9 cellular contexts compared by ENCODE assay signal in the genomic region with DNA sequence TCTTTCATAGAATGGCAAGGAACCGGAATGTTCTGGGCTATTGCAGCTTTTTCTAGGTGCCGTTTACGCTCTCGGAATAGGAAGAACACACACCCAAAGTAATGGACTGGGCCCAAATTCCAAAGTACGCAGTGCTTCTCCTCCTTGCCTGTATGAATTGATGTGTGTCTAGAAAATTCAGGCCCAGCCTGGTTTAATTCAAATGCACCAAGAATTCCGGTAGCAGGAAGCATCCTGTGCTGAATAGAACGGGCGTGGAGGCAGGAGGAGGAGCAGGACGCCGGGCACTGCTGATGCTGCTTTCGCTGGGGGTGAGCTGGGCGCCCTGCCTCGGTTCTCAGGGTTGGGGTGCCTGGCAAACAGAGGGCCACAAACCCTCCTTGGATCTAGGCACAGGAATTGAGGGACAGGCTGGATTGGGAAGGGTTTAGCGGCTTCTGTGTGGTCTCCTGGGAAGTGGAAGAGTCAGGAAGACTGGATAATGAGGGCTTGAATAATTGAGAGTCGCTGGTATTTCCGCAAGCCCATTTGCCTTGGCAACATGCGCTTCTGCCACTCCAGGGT. TPM values are rescaled to one million over a fixed set of nuclear protein-coding genes. Genes with fewer than 3 reads are reported as not detected.
A peak's percentile ranks its signal among the peaks of the same experiment; 100 is the strongest.
DNase-seq lines count a peak whose midpoint lies in the region; ATAC-seq and TF ChIP-seq lines count a peak whose summit lies in the region.
"Had no signal": no experiment of that assay in that cellular context is flagged by ENCODE, and none has a peak within 500 bp of the region (broad histone marks: within the 10 kb centered on the region; RNA-seq: fewer than 3 reads in every experiment).

No MANE protein-coding gene starts in this region.

- ATAC-seq in IMR-90 (ENCODE audit: low read depth): no peak
- no peak for ATAC-seq in HG03039 (IDR thresholded peaks at IDR 0.05; ENCODE audit: unreplicated experiment)
- ATAC-seq: HCT116 had no signal

- H3K27me3 ChIP-seq in BLaER1 treated with 17β-estradiol and CSF1 and Interleukin-3, amounts not matched to agents 10 nM and 100 nM: peaks cover 0 to 51% (median 39%) of the 10 kb centered on the region in 11 experiments; a peak in 20 of 22 replicates
- H3K27me3 ChIP-seq in IMR-90 (ENCODE audit: control insufficient read depth, insufficient read depth, low read length) (no peaks in the 10 kb centered on the region), neutrophil (peaks cover 38% of the 10 kb centered on the region)

- H3K36me3 Mint-ChIP-seq in chondrocyte (ENCODE audit: low read depth): no peaks in the 10 kb centered on the region

- H3K9me3 Mint-ChIP-seq in chondrocyte (ENCODE audit: low read depth): no peaks in the 10 kb centered on the region

- DNase-seq in IMR-90: no peak
- DNase-seq in chondrocyte (ENCODE audit: low spot score): no peak
- no peak for DNase-seq in Kasumi-1 (lab: John Stamatoyannopoulos, UW)
- DNase-seq in NCI-H1092 (lab: John Stamatoyannopoulos, UW): no peak
- no peak for DNase-seq in germinal center (ENCODE audit: low spot score)

- peak overlapping the region; percentile 51 to 94 (median 83) for H3K27ac ChIP-seq in BLaER1 treated with 17β-estradiol and CSF1 and Interleukin-3, amounts not matched to agents 10 nM and 100 nM
- no peak overlapping the region for H3K27ac ChIP-seq in IMR-90 (ENCODE audit: insufficient read depth, low read length)
- peak overlapping the region; percentile 56 for H3K27ac ChIP-seq in neutrophil

- no peak overlapping the region for H3K14ac ChIP-seq in IMR-90 (replicated peaks; ENCODE audit: low read depth, low read length)

- no peak overlapping the region for H2BK20ac ChIP-seq in IMR-90 (ENCODE audit: low read depth, low read length)

- no peaks in the 10 kb centered on the region for H3K9me3 ChIP-seq in BLaER1 treated with 17β-estradiol and CSF1 and Interleukin-3, amounts not matched to agents 10 nM and 100 nM (replicated peaks in 1 of 11)
- H3K9me3 ChIP-seq in IMR-90 (ENCODE audit: control insufficient read depth, insufficient read depth, low read length): no peaks in the 10 kb centered on the region
- no peaks in the 10 kb centered on the region for H3K9me3 ChIP-seq in neutrophil

- H3K18ac ChIP-seq in IMR-90 (ENCODE audit: low read depth, low read length): no peak overlapping the region

- WGBS in IMR-90 (ENCODE audit: extremely low coverage in 2 of 2, insufficient read length in 1 of 2), 2 experiments: 91% methylated on average over 4 of the region's 17 CpGs; no CpG with 5 or more reads in 1 of the 2 experiments

- dilution Hi-C loops in IMR-90 (cut with HindIII; ENCODE audit: low sequenced_read_pairs, unreplicated experiment): no loop called here

- peak overlapping the region; percentile 90 to 100 (median 97) for H3K4me2 ChIP-seq in BLaER1 treated with 17β-estradiol and CSF1 and Interleukin-3, amounts not matched to agents 10 nM and 100 nM
- no peak overlapping the region for H3K4me2 ChIP-seq in IMR-90 (ENCODE audit: low read depth, low read length)

- TF ChIP-seq RAD21 in IMR-90 (IDR thresholded peaks at IDR 0.05; ENCODE audit: low read length): no peak

- H2AK9ac ChIP-seq in IMR-90 (replicated peaks; ENCODE audit: low read depth, low read length, poor library complexity): peak overlapping the region; percentile 25

- POLR2A ChIA-PET in IMR-90 (lab: Charles Lee; ENCODE audit: unreplicated experiment): no interaction called here

- peak overlapping the region; percentile 17; the same call in 1 of the 2 replicates for H4K91ac ChIP-seq in IMR-90 (ENCODE audit: insufficient read depth, low read depth, low read length)

- H3K27me3 Mint-ChIP-seq in chondrocyte (ENCODE audit: low read depth): no peaks in the 10 kb centered on the region

- no peak overlapping the region for H3K23ac ChIP-seq in IMR-90 (ENCODE audit: low read depth, low read length)

- in situ Hi-C loops in IMR-90 (cut with MboI; ENCODE audit: low sequenced_read_pairs): no loop called here

- no peaks in the 10 kb centered on the region for H3K36me3 ChIP-seq in BLaER1 treated with 17β-estradiol and CSF1 and Interleukin-3, amounts not matched to agents 10 nM and 100 nM
- H3K36me3 ChIP-seq in IMR-90 (ENCODE audit: control insufficient read depth, insufficient read depth, low read length): no peaks in the 10 kb centered on the region
- H3K36me3 ChIP-seq in neutrophil: no peaks in the 10 kb centered on the region

- TF ChIP-seq POLR2A in IMR-90 (IDR thresholded peaks at IDR 0.05; ENCODE audit: low read depth, low read length): no peak

- no peak overlapping the region for H2BK120ac ChIP-seq in IMR-90 (ENCODE audit: low read depth, low read length)

- H3K4me3 Mint-ChIP-seq in chondrocyte (ENCODE audit: unreplicated experiment): no peak overlapping the region

- H3K9ac ChIP-seq in BLaER1 treated with 17β-estradiol and CSF1 and Interleukin-3, amounts not matched to agents 10 nM and 100 nM: peak overlapping the region; percentile 21 to 85 (median 77); a peak in 20 of 22 replicates
- H3K9ac ChIP-seq in IMR-90 (ENCODE audit: low read depth, low read length): no peak overlapping the region

- no peak overlapping the region for H2BK15ac ChIP-seq in IMR-90 (ENCODE audit: low read depth, low read length)

- H3K4me1 ChIP-seq in BLaER1 treated with 17β-estradiol and CSF1 and Interleukin-3, amounts not matched to agents 10 nM and 100 nM: peaks cover 52 to 86% (median 63%) of the 10 kb centered on the region in 10 experiments
- peaks cover 15% of the 10 kb centered on the region for H3K4me1 ChIP-seq in IMR-90 (ENCODE audit: control insufficient read depth, insufficient read depth, low read length)
- H3K4me1 ChIP-seq in neutrophil (ENCODE audit: control insufficient read depth in 1 of 2, insufficient read depth in 1 of 2, low read depth in 1 of 2, low read length in 1 of 2): peaks cover 27 to 35% of the 10 kb centered on the region in 2 experiments

- intact Hi-C loops in IMR-90 (cut with micrococcal nuclease): no loop called here

- peaks cover 17% of the 10 kb centered on the region for H3K9me1 ChIP-seq in IMR-90 (ENCODE audit: insufficient read depth, low read length)

- TF ChIP-seq CTCF in IMR-90 (conservative IDR thresholded peaks at IDR 0.05; ENCODE audit: low read depth, low read length) (no peak), chondrocyte (IDR thresholded peaks at IDR 0.05) (no peak), neutrophil (IDR thresholded peaks at IDR 0.05) (no peak)

- no peak overlapping the region for H2AFZ ChIP-seq in IMR-90 (replicated peaks; ENCODE audit: low read length, poor library complexity)

- H4K20me1 ChIP-seq in BLaER1 treated with 17β-estradiol and CSF1 and Interleukin-3, amounts not matched to agents 10 nM and 100 nM: peaks cover 0 to 13% (median 0%) of the 10 kb centered on the region in 11 experiments; a peak in 7 of 22 replicates
- 0 out of 2 replicates have a peak, but pooled peaks cover 2% of the 10 kb centered on the region for H4K20me1 ChIP-seq in IMR-90 (ENCODE audit: insufficient read depth, low read length)

- no peak overlapping the region for H4K5ac ChIP-seq in IMR-90 (ENCODE audit: low read depth, low read length)

- peaks cover 19 to 73% of the 10 kb centered on the region in 2 experiments for H3K79me1 ChIP-seq in IMR-90 (ENCODE audit: low read depth in 1 of 2, low read length in 2 of 2)

- CTCF ChIA-PET in IMR-90 (lab: Yijun Ruan, JAX): no interaction called here

- H4K8ac ChIP-seq in IMR-90 (ENCODE audit: low read depth in 2 of 2, low read length in 2 of 2): peak overlapping the region; percentile 16 to 72; a peak in 2 of 4 replicates

- H3K56ac ChIP-seq in IMR-90 (ENCODE audit: extremely low read depth, insufficient read depth, low read length): no peak overlapping the region

- no TSS peak for BruUV-seq in IMR-90 (replicated peaks; lab: Mats Ljungman, UMichigan)

- peak overlapping the region; percentile 25; the same call in 1 of the 2 replicates for H3K4ac ChIP-seq in IMR-90 (ENCODE audit: low read depth, low read length)

- H2AK5ac ChIP-seq in IMR-90 (ENCODE audit: low read depth, low read length): peak overlapping the region; percentile 19; the same call in 1 of the 2 replicates

- no peak overlapping the region for H2BK5ac ChIP-seq in IMR-90 (ENCODE audit: low read depth, low read length, poor library complexity, severe bottlenecking)

- H3K27ac Mint-ChIP-seq in chondrocyte (ENCODE audit: unreplicated experiment): peak overlapping the region; percentile 71

- peak overlapping the region in 7 of 10 experiments; percentile 27 to 71 (median 53); a peak in 14 of 20 replicates for H3K4me3 ChIP-seq in BLaER1 treated with 17β-estradiol and CSF1 and Interleukin-3, amounts not matched to agents 10 nM and 100 nM
- H3K4me3 ChIP-seq in IMR-90 (ENCODE audit: insufficient read depth, low read depth, low read length) (no peak overlapping the region), neutrophil (ENCODE audit: low read depth in 1 of 2, low read length in 1 of 2) (peak overlapping the region; percentile 57 to 62)

- H3K4me1 Mint-ChIP-seq in chondrocyte (ENCODE audit: low read depth): peaks cover 36% of the 10 kb centered on the region

TF ChIP-seq in IMR-90, 13 proteins besides CTCF, POLR2A, EP300 and RAD21:
- no peak for TF ChIP-seq RCOR1 (IDR thresholded peaks at IDR 0.05; ENCODE audit: insufficient replicate concordance, low read length)
- no peak for TF ChIP-seq CHD1 (IDR thresholded peaks at IDR 0.05; ENCODE audit: low read depth, low read length)
- TF ChIP-seq, protein P1, sequence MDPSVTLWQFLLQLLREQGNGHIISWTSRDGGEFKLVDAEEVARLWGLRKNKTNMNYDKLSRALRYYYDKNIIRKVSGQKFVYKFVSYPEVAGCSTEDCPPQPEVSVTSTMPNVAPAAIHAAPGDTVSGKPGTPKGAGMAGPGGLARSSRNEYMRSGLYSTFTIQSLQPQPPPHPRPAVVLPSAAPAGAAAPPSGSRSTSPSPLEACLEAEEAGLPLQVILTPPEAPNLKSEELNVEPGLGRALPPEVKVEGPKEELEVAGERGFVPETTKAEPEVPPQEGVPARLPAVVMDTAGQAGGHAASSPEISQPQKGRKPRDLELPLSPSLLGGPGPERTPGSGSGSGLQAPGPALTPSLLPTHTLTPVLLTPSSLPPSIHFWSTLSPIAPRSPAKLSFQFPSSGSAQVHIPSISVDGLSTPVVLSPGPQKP (IDR thresholded peaks at IDR 0.05; ENCODE audit: borderline replicate concordance, low read depth, low read length): no peak

RNA-seq across cellular contexts. Expression of gene PARVB, which starts 2.0 kb away (rescaled TPM):
- total RNA-seq in IMR-90 (2012; rRNA removed): 38.6 and 44.3 TPM in 2 replicates
- polyA plus RNA-seq in IMR-90 (2012; rRNA removed): 53.9 and 84.7 TPM in 2 replicates
- 60.4 and 63.8 TPM in 2 replicates for polyA plus RNA-seq in IMR-90 (2012; cell fraction: cytosol; rRNA removed)
- polyA plus RNA-seq in IMR-90 (2012; cell fraction: nucleus; rRNA removed; ENCODE audit: low replicate concordance): 22.4 and 22.7 TPM in 2 replicates
- total RNA-seq in chondrocyte: 21.2 to 35.6 TPM (median 33.6 TPM) in 3 replicates
